ENCODE assay signal across 30 cellular contexts in the genomic region with DNA sequence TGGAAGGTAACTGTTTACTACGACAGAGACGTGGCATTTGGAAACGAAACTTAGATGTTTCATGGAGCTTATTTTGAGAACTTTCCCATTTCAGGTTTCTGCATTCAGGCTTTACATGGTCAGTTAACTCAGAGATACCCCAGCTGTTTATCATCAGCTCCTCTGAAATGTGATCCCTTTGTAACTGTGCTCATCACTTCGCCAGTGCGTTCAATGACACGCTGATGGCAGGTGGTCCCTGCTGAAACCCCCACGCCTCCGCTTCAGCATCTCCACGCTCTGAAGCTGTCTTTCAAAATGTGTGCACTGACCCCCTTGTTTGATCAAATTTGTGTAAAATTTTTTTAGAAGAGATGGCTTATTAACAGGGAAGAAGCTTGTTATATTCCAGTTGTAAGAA.
"Had no signal": no experiment of that assay in that cellular context is flagged by ENCODE, and none has a peak within 500 bp of the region (broad histone marks: within the 10 kb centered on the region; RNA-seq: fewer than 3 reads in every experiment).

No MANE protein-coding gene starts in this region.

- H3K27me3 Mint-ChIP-seq: activated B cell treated with CpG ODN at 0.5 μM for 24 hours; activated CD8-positive, alpha-beta T cell treated with anti-CD3 and anti-CD28 coated beads for 36 hours; activated naive CD8-positive, alpha-beta T cell; activated T-helper 17 cell treated with anti-CD3 and anti-CD28 coated beads, Interleukin-2, amount 50 U/mL, for 72 hours; effector memory CD8-positive, alpha-beta T cell; T-helper 17 cell had no signal

- DNase-seq: activated B cell treated with CpG ODN at 0.5 μM for 24 hours; activated CD4-positive, alpha-beta T cell treated with anti-CD3 and anti-CD28 coated beads for 48 hours; activated CD4-positive, alpha-beta T cell treated with anti-CD3 and anti-CD28 coated beads, Interleukin-2, amount 50 U/mL, for 1 hour; activated CD4-positive, alpha-beta T cell treated with anti-CD3 and anti-CD28 coated beads, Interleukin-2, amount 50 U/mL, for 48 hours; activated CD8-positive, alpha-beta memory T cell treated with anti-CD3 and anti-CD28 coated beads for 24 hours; activated CD8-positive, alpha-beta T cell treated with anti-CD3 and anti-CD28 coated beads for 36 hours; activated effector memory CD4-positive, alpha-beta T cell treated with Interleukin-2 at 50 U/mL for 16 hours; activated gamma-delta T cell treated with Interleukin-2 at 50 U/mL for 16 hours; activated naive CD4-positive, alpha-beta T cell treated with anti-CD3 and anti-CD28 coated beads, Interleukin-2, amount 50 U/mL, for 16 hours; activated naive CD4-positive, alpha-beta T cell treated with Interleukin-2 at 50 U/mL for 16 hours; activated T-cell treated with anti-CD3 and anti-CD28 coated beads, Interleukin-2, amount 50 U/mL, for 4 hours; amniotic stem cell; brain microvascular endothelial cell; caudate nucleus; cortex of kidney; dermis blood vessel endothelial cell; effector CD4-positive, alpha-beta T cell; effector memory CD8-positive, alpha-beta T cell; esophagus squamous epithelium; foreskin melanocyte; T-helper 1 cell; T-helper 17 cell; T1000; WERI-Rb-1 had no signal

- H3K4me3 ChIP-seq: esophagus squamous epithelium, gastroesophageal sphincter had no signal

- H3K27ac ChIP-seq: brain microvascular endothelial cell, epithelial cell of prostate, esophagus squamous epithelium, gastroesophageal sphincter, WERI-Rb-1 had no signal

- H3K4me3 Mint-ChIP-seq: activated B cell treated with CpG ODN at 0.5 μM for 24 hours; activated CD8-positive, alpha-beta T cell treated with anti-CD3 and anti-CD28 coated beads for 36 hours; activated naive CD8-positive, alpha-beta T cell; activated T-cell treated with anti-CD3 and anti-CD28 coated beads, Interleukin-2, amount 50 U/mL, for 4 hours; activated T-helper 17 cell treated with anti-CD3 and anti-CD28 coated beads, Interleukin-2, amount 50 U/mL, for 72 hours; effector memory CD8-positive, alpha-beta T cell; T-helper 17 cell; T-helper 2 cell treated with Interferon-gamma antibody and Interleukin-4, amounts not matched to agents 5 μg/mL and 100 μg/mL, for 36 hours had no signal

- H3K27me3 ChIP-seq: brain microvascular endothelial cell, esophagus squamous epithelium, gastroesophageal sphincter had no signal

- H3K9me3 ChIP-seq: gastroesophageal sphincter had no signal

- H3K4me1 Mint-ChIP-seq: activated B cell treated with CpG ODN at 0.5 μM for 24 hours had no signal

- ATAC-seq: activated CD4-positive, CD25-positive, alpha-beta regulatory T cell treated with anti-CD3 and anti-CD28 coated beads, Interleukin-2, amount 50 U/mL, for 24 hours; activated CD8-positive, alpha-beta T cell treated with anti-CD3 and anti-CD28 coated beads for 36 hours; activated T-cell treated with anti-CD3 and anti-CD28 coated beads, Interleukin-2, amount 50 U/mL, for 4 hours; activated T-helper 17 cell treated with anti-CD3 and anti-CD28 coated beads, Interleukin-2, amount 50 U/mL, for 72 hours; effector memory CD8-positive, alpha-beta T cell; gastroesophageal sphincter; T-helper 17 cell had no signal

- H3K4me1 ChIP-seq: esophagus squamous epithelium, gastroesophageal sphincter had no signal

- H3K9me3 Mint-ChIP-seq: activated B cell treated with CpG ODN at 0.5 μM for 24 hours; activated CD8-positive, alpha-beta T cell treated with anti-CD3 and anti-CD28 coated beads for 36 hours; activated T-helper 17 cell treated with anti-CD3 and anti-CD28 coated beads, Interleukin-2, amount 50 U/mL, for 72 hours; T-helper 2 cell treated with Interferon-gamma antibody and Interleukin-4, amounts not matched to agents 5 μg/mL and 100 μg/mL, for 36 hours had no signal

- H3K27ac Mint-ChIP-seq: activated B cell treated with CpG ODN at 0.5 μM for 24 hours; activated CD8-positive, alpha-beta T cell treated with anti-CD3 and anti-CD28 coated beads for 36 hours; activated naive CD8-positive, alpha-beta T cell; activated T-helper 17 cell treated with anti-CD3 and anti-CD28 coated beads, Interleukin-2, amount 50 U/mL, for 72 hours; effector memory CD8-positive, alpha-beta T cell; T-helper 17 cell; T-helper 2 cell treated with Interferon-gamma antibody and Interleukin-4, amounts not matched to agents 5 μg/mL and 100 μg/mL, for 36 hours had no signal
